ENCODE assay signal across 1 cellular context in genomic region chr2:241770185-241770935, GRCh38.
A peak's percentile ranks its signal among the peaks of the same experiment; 100 is the strongest.
TF ChIP-seq lines count a peak whose summit lies in the region.

No MANE protein-coding gene starts in this region.

TF ChIP-seq in HepG2, 621 proteins besides CTCF, POLR2A, EP300 and RAD21 (continued from another document):
- no peak for TF ChIP-seq ZNF407 (CRISPR knock-in tag; IDR thresholded peaks at IDR 0.05; ENCODE audit: not compliant biosample characterization)
- TF ChIP-seq LCORL (IDR thresholded peaks at IDR 0.05): no peak
- TF ChIP-seq LCORL (CRISPR knock-in tag; IDR thresholded peaks at IDR 0.05): peak; percentile 98
- TF ChIP-seq NR2F6 (IDR thresholded peaks at IDR 0.05): peak; percentile 85
- peak; percentile 97 for TF ChIP-seq NR2F6 (CRISPR knock-in tag; IDR thresholded peaks at IDR 0.05)
- TF ChIP-seq ASH2L (IDR thresholded peaks at IDR 0.05; ENCODE audit: insufficient read length, low read depth, low read length): peak; percentile 89
- no peak for TF ChIP-seq ZNF737 (CRISPR knock-in tag; IDR thresholded peaks at IDR 0.05; ENCODE audit: borderline replicate concordance)
- peak; percentile 98 for TF ChIP-seq ZFP90 (CRISPR knock-in tag; IDR thresholded peaks at IDR 0.05; ENCODE audit: borderline replicate concordance)
